Comparison of ENCODE assay signal across 6 cellular contexts in genomic region chr19:1208830-1209229, GRCh38. TPM values are rescaled to one million over a fixed set of nuclear protein-coding genes. Genes with fewer than 3 reads are reported as not detected.
DNase-seq lines count a peak whose midpoint lies in the region; ATAC-seq, FAIRE-seq and TF ChIP-seq lines count a peak whose summit lies in the region.
"Not testable (repeated sequence)": the region's sequence is repeated elsewhere in the genome, so short reads cannot be mapped to it uniquely, and the experiment has no call there.

No MANE protein-coding gene starts in this region.

- 90% methylated on average over 6 of the region's 10 CpGs for WGBS in HepG2 (ENCODE audit: low lambda C conversion rate)

- H3K36me3 Mint-ChIP-seq in CD4-positive, CD25-positive, alpha-beta regulatory T cell: not testable (repeated sequence)
- H3K36me3 Mint-ChIP-seq in activated T-helper 17 cell treated with anti-CD3 and anti-CD28 coated beads, Interleukin-2, amount 50 U/mL, for 72 hours (ENCODE audit: low read depth): peaks cover 56% of the 10 kb centered on the region

- not testable (repeated sequence) for TF ChIP-seq EP300 in HepG2 (IDR thresholded peaks at IDR 0.05; ENCODE audit: low read depth in 2 of 2, low read length in 2 of 2); HepG2 (CRISPR knock-in tag; IDR thresholded peaks at IDR 0.05; ENCODE audit: borderline replicate concordance)

- TF ChIP-seq CTCF in OCI-LY7 (conservative IDR thresholded peaks at IDR 0.05; ENCODE audit: low read length); HepG2 (CRISPR knock-in tag; IDR thresholded peaks at IDR 0.05): not testable (repeated sequence)

- H4K20me1 ChIP-seq in OCI-LY7 (ENCODE audit: insufficient read depth, low read length): peaks cover 12% of the 10 kb centered on the region; the same call in 1 of the 2 replicates
- H4K20me1 ChIP-seq in HepG2 (ENCODE audit: insufficient read depth, low read length): peaks cover 41% of the 10 kb centered on the region

- H3K9me3 Mint-ChIP-seq in CD4-positive, CD25-positive, alpha-beta regulatory T cell; activated T-helper 17 cell treated with anti-CD3 and anti-CD28 coated beads, Interleukin-2, amount 50 U/mL, for 72 hours: not testable (repeated sequence)

- POLR2A ChIA-PET in OCI-LY7 (lab: Charles Lee); HepG2 (lab: Yijun Ruan, JAX): not testable (repeated sequence)

- CTCF ChIA-PET in OCI-LY7 (lab: Charles Lee; ENCODE audit: unreplicated experiment); HepG2 (lab: Yijun Ruan, JAX; ENCODE audit: low intra/inter-chr PET ratio, low total read pairs): not testable (repeated sequence)

- peak overlapping the region; percentile 97; the same call in 1 of the 2 replicates for H3K4me2 ChIP-seq in OCI-LY7 (ENCODE audit: low read length)
- peak overlapping the region; percentile 87 for H3K4me2 ChIP-seq in HepG2 (ENCODE audit: low read depth, low read length)

- TF ChIP-seq POLR2A in HepG2 (IDR thresholded peaks at IDR 0.05; ENCODE audit: insufficient read depth in 1 of 2, low read depth in 2 of 2, low read length in 2 of 2): not testable (repeated sequence)

- not testable (repeated sequence) for H3K27me3 ChIP-seq in CD4-positive, CD25-positive, alpha-beta regulatory T cell (ENCODE audit: control insufficient read depth, insufficient read depth, low read length); HepG2 (ENCODE audit: control insufficient read depth in 1 of 2, insufficient read depth in 2 of 2, low read length in 2 of 2); skeletal muscle tissue (ENCODE audit: control insufficient read depth in 3 of 3, insufficient read depth in 3 of 3, low read length in 3 of 3)

- H3K27ac Mint-ChIP-seq in CD4-positive, CD25-positive, alpha-beta regulatory T cell; activated T-helper 17 cell treated with anti-CD3 and anti-CD28 coated beads, Interleukin-2, amount 50 U/mL, for 72 hours: not testable (repeated sequence)

- not testable (repeated sequence) for H3K27me3 Mint-ChIP-seq in CD4-positive, CD25-positive, alpha-beta regulatory T cell; activated T-helper 17 cell treated with anti-CD3 and anti-CD28 coated beads, Interleukin-2, amount 50 U/mL, for 72 hours

- FAIRE-seq in HepG2 (lab: Jason Lieb, UNC): not testable (repeated sequence)

- H3K27ac ChIP-seq in CD4-positive, CD25-positive, alpha-beta regulatory T cell (ENCODE audit: insufficient read depth, low read length, poor library complexity, severe bottlenecking); OCI-LY7 (ENCODE audit: low read depth, low read length, poor library complexity, severe bottlenecking); HepG2 (ENCODE audit: extremely low read length, insufficient read depth, low read length): not testable (repeated sequence)
- peak overlapping the region; percentile 97 for H3K27ac ChIP-seq in epithelial cell of prostate
- H3K27ac ChIP-seq in skeletal muscle tissue (ENCODE audit: low read depth, low read length): peak overlapping the region; percentile 60

- not testable (repeated sequence) for BruUV-seq in OCI-LY7 (replicated peaks; lab: Mats Ljungman, UMichigan); HepG2 (replicated peaks; lab: Mats Ljungman, UMichigan)

- ATAC-seq in CD4-positive, CD25-positive, alpha-beta regulatory T cell (ENCODE audit: low read depth in 2 of 2); activated T-helper 17 cell treated with anti-CD3 and anti-CD28 coated beads, Interleukin-2, amount 50 U/mL, for 72 hours (replicated peaks); HepG2: not testable (repeated sequence)

- not testable (repeated sequence) for DNase-seq in CD4-positive, CD25-positive, alpha-beta regulatory T cell; OCI-LY7 (ENCODE audit: low spot score); HepG2 (ENCODE audit: low spot score)
- DNase-seq in epithelial cell of prostate (ENCODE audit: low read depth, low spot score): peak; percentile 60

- peaks cover 63% of the 10 kb centered on the region for H3K79me2 ChIP-seq in OCI-LY7 (ENCODE audit: insufficient read depth, low read depth, low read length)
- H3K79me2 ChIP-seq in HepG2 (ENCODE audit: insufficient read depth, low read length): peaks cover 73% of the 10 kb centered on the region

- H3K4me3 Mint-ChIP-seq in CD4-positive, CD25-positive, alpha-beta regulatory T cell: peak overlapping the region; percentile 44 to 63 (median 54)
- peak overlapping the region; percentile 97 for H3K4me3 Mint-ChIP-seq in activated T-helper 17 cell treated with anti-CD3 and anti-CD28 coated beads, Interleukin-2, amount 50 U/mL, for 72 hours

- not testable (repeated sequence) for H3K9me3 ChIP-seq in CD4-positive, CD25-positive, alpha-beta regulatory T cell (ENCODE audit: control insufficient read depth in 2 of 2, low read length in 2 of 2); OCI-LY7 (ENCODE audit: low read length); HepG2 (ENCODE audit: low read length); skeletal muscle tissue (ENCODE audit: control insufficient read depth in 3 of 3, low read length in 3 of 3)

- H3K9me2 ChIP-seq in OCI-LY7 (ENCODE audit: insufficient read depth, low read length): not testable (repeated sequence)

- intact Hi-C loops in OCI-LY7 (cut with micrococcal nuclease; ENCODE audit: unreplicated experiment); HepG2 (cut with micrococcal nuclease; ENCODE audit: unreplicated experiment): not testable (repeated sequence)

- H2AFZ ChIP-seq in OCI-LY7 (ENCODE audit: low read length); HepG2 (ENCODE audit: low read length): not testable (repeated sequence)

- H3K36me3 ChIP-seq in CD4-positive, CD25-positive, alpha-beta regulatory T cell (ENCODE audit: control insufficient read depth, insufficient read depth, low read length); skeletal muscle tissue (ENCODE audit: control insufficient read depth in 3 of 3, insufficient read depth in 3 of 3, low read length in 3 of 3): not testable (repeated sequence)
- peaks cover 58% of the 10 kb centered on the region for H3K36me3 ChIP-seq in OCI-LY7 (ENCODE audit: insufficient read depth, low read length)
- H3K36me3 ChIP-seq in HepG2 (replicated peaks in 1 of 2; ENCODE audit: control insufficient read depth in 1 of 2, insufficient read depth in 2 of 2, low read length in 2 of 2): peaks cover 8 to 20% of the 10 kb centered on the region in 2 experiments; a peak in 4 of 5 replicates

- TF ChIP-seq RAD21 in HepG2 (CRISPR knock-in tag; IDR thresholded peaks at IDR 0.05): not testable (repeated sequence)

- in situ Hi-C loops in HepG2 (cut with HindIII; ENCODE audit: extremely low pct_ligation_motif_present, low pct_unique_long_range_greater_than_20kb): not testable (repeated sequence)

- H3K4me1 ChIP-seq in CD4-positive, CD25-positive, alpha-beta regulatory T cell (ENCODE audit: control insufficient read depth, insufficient read depth, low read length, poor library complexity, severe bottlenecking): peaks cover 66% of the 10 kb centered on the region
- peaks cover 14% of the 10 kb centered on the region for H3K4me1 ChIP-seq in OCI-LY7 (ENCODE audit: insufficient read depth, low read length, poor library complexity, severe bottlenecking)
- H3K4me1 ChIP-seq in HepG2 (ENCODE audit: insufficient read depth, low read length): peaks cover 55% of the 10 kb centered on the region
- peaks cover 51 to 67% (median 62%) of the 10 kb centered on the region in 3 donors for H3K4me1 ChIP-seq in skeletal muscle tissue (ENCODE audit: control insufficient read depth in 3 of 3, insufficient read depth in 3 of 3, low read length in 3 of 3)

- peaks cover 3 to 47% (median 12%) of the 10 kb centered on the region in 4 donors for H3K4me1 Mint-ChIP-seq in CD4-positive, CD25-positive, alpha-beta regulatory T cell
- not testable (repeated sequence) for H3K4me1 Mint-ChIP-seq in activated T-helper 17 cell treated with anti-CD3 and anti-CD28 coated beads, Interleukin-2, amount 50 U/mL, for 72 hours

- H3K4me3 ChIP-seq in CD4-positive, CD25-positive, alpha-beta regulatory T cell (ENCODE audit: low read depth, low read length); OCI-LY7 (ENCODE audit: low read depth, low read length, poor library complexity, severe bottlenecking): not testable (repeated sequence)
- H3K4me3 ChIP-seq in HepG2 (replicated peaks in 1 of 3; ENCODE audit: insufficient read depth in 1 of 3, low read depth in 2 of 3, low read length in 3 of 3) (peak overlapping the region in 2 of 3 experiments; percentile 27 to 42; a peak in 3 of 6 replicates), skeletal muscle tissue (ENCODE audit: low read length in 3 of 3) (peak overlapping the region in 2 of 3 donors; percentile 35 to 36)

- H3K9ac ChIP-seq in HepG2 (ENCODE audit: insufficient read depth, low read depth, low read length): not testable (repeated sequence)
- H3K9ac ChIP-seq in skeletal muscle tissue (ENCODE audit: low read depth in 1 of 3, low read length in 3 of 3): peak overlapping the region in 2 of 3 donors; percentile 23 to 64

RNA-seq across cellular contexts. Expression of gene STK11, which starts 3.3 kb away (rescaled TPM):
- 71.4 TPM for total RNA-seq in CD4-positive, CD25-positive, alpha-beta regulatory T cell
- polyA plus RNA-seq in CD4-positive, CD25-positive, alpha-beta regulatory T cell: 10 to 100 TPM; 11.9 to 23.0 (median 17.4) TPM
- 68.7 and 78.4 TPM in 2 replicates for total RNA-seq in OCI-LY7 (2014; rRNA removed; shearing (Covaris generic))
- 76.5 and 82.2 TPM in 2 replicates for total RNA-seq in OCI-LY7 (2022)
- 10 to 100 TPM; 77.0 to 86.6 TPM for total RNA-seq in activated T-helper 17 cell treated with anti-CD3 and anti-CD28 coated beads, Interleukin-2, amount 50 U/mL, for 72 hours
- 28.4 and 43.6 TPM in 2 replicates for total RNA-seq in HepG2 (2016; rRNA removed; fragmentation: Illumina TruSeq; extraction: Trizol)
- 18.3 and 20.2 TPM in 2 replicates for total RNA-seq in HepG2 (2016; cell fraction: cytosol; rRNA removed; fragmentation: Illumina TruSeq; extraction: Trizol; ENCODE audit: low read depth)
- total RNA-seq in HepG2 (2016; cell fraction: insoluble cytoplasmic fraction; rRNA removed; fragmentation: Illumina TruSeq; extraction: Trizol): 23.3 and 42.4 TPM in 2 replicates
- total RNA-seq in HepG2 (2016; cell fraction: membrane; rRNA removed; fragmentation: Illumina TruSeq; extraction: Trizol): 47.5 and 49.4 TPM in 2 replicates
- total RNA-seq in HepG2 (2016; cell fraction: nucleus; rRNA removed; fragmentation: Illumina TruSeq; extraction: Trizol): 33.1 and 35.0 TPM in 2 replicates
- 27.5 and 40.8 TPM in 2 replicates for polyA plus RNA-seq in HepG2 (2011; rRNA removed)
- 31.3 and 45.7 TPM in 2 replicates for polyA plus RNA-seq in HepG2 (2011; cell fraction: cytosol; rRNA removed)
- polyA plus RNA-seq in HepG2 (2011; cell fraction: nucleus; rRNA removed): 143 and 178 TPM in 2 replicates
- 38.3 and 41.3 TPM in 2 replicates for polyA plus RNA-seq in HepG2 (2012)
- 12.4 and 14.0 TPM in 2 replicates for polyA plus RNA-seq in HepG2 (2016; cell fraction: cytosol; fragmentation: Illumina TruSeq; extraction: Trizol; ENCODE audit: low read depth)
- polyA plus RNA-seq in HepG2 (2016; cell fraction: insoluble cytoplasmic fraction; fragmentation: Illumina TruSeq; extraction: Trizol; ENCODE audit: low read depth): 24.8 and 28.5 TPM in 2 replicates
- polyA plus RNA-seq in HepG2 (2016; cell fraction: membrane; fragmentation: Illumina TruSeq; extraction: Trizol; ENCODE audit: low read depth): 31.5 and 34.3 TPM in 2 replicates
- polyA plus RNA-seq in HepG2 (2016; cell fraction: nucleus; fragmentation: Illumina TruSeq; extraction: Trizol; ENCODE audit: insufficient read depth, low read depth): 76.9 and 78.9 TPM in 2 replicates
- 2.2 and 54.9 TPM in 2 replicates for polyA minus RNA-seq in HepG2 (2011; rRNA and poly(A)+ RNA removed; ENCODE audit: low replicate concordance)
- polyA minus RNA-seq in HepG2 (2011; cell fraction: cytosol; rRNA and poly(A)+ RNA removed): 24.1 and 27.3 TPM in 2 replicates
- 21.8 and 30.2 TPM in 2 replicates for polyA minus RNA-seq in HepG2 (2011; cell fraction: nucleus; rRNA and poly(A)+ RNA removed)
- 51.7 TPM for total RNA-seq in skeletal muscle tissue

RNA-seq across cellular contexts. Expression of gene CBARP, which starts 29.0 kb away (rescaled TPM):
- total RNA-seq in CD4-positive, CD25-positive, alpha-beta regulatory T cell: 0.12 TPM
- not detected for polyA plus RNA-seq in CD4-positive, CD25-positive, alpha-beta regulatory T cell
- total RNA-seq in OCI-LY7 (2014; rRNA removed; shearing (Covaris generic)): 0.09 and 0.33 TPM in 2 replicates
- total RNA-seq in OCI-LY7 (2022) (0.13 and 0.18 TPM in 2 replicates), HepG2 (2016; rRNA removed; fragmentation: Illumina TruSeq; extraction: Trizol) (0.27 and 1.2 TPM in 2 replicates), skeletal muscle tissue (not detected)
- 1 to 10 TPM in 1 of 2 donors, under 1 TPM in 1; 0.77 to 1.4 TPM for total RNA-seq in activated T-helper 17 cell treated with anti-CD3 and anti-CD28 coated beads, Interleukin-2, amount 50 U/mL, for 72 hours
- total RNA-seq in HepG2 (2016; cell fraction: cytosol; rRNA removed; fragmentation: Illumina TruSeq; extraction: Trizol; ENCODE audit: low read depth): 1.1 and 1.3 TPM in 2 replicates
- total RNA-seq in HepG2 (2016; cell fraction: insoluble cytoplasmic fraction; rRNA removed; fragmentation: Illumina TruSeq; extraction: Trizol): 0.82 and 1.8 TPM in 2 replicates
- 1.1 and 1.8 TPM in 2 replicates for total RNA-seq in HepG2 (2016; cell fraction: membrane; rRNA removed; fragmentation: Illumina TruSeq; extraction: Trizol)
- total RNA-seq in HepG2 (2016; cell fraction: nucleus; rRNA removed; fragmentation: Illumina TruSeq; extraction: Trizol): 0.88 and 1.8 TPM in 2 replicates
- 1.4 and 2.8 TPM in 2 replicates for polyA plus RNA-seq in HepG2 (2011; rRNA removed)
- 1.0 and 2.2 TPM in 2 replicates for polyA plus RNA-seq in HepG2 (2011; cell fraction: cytosol; rRNA removed)
- 12.5 TPM in 2 replicates for polyA plus RNA-seq in HepG2 (2011; cell fraction: nucleus; rRNA removed)
- polyA plus RNA-seq in HepG2 (2012): 1.1 and 1.9 TPM in 2 replicates
- 0.58 and 0.73 TPM in 2 replicates for polyA plus RNA-seq in HepG2 (2016; cell fraction: cytosol; fragmentation: Illumina TruSeq; extraction: Trizol; ENCODE audit: low read depth)
- polyA plus RNA-seq in HepG2 (2016; cell fraction: insoluble cytoplasmic fraction; fragmentation: Illumina TruSeq; extraction: Trizol; ENCODE audit: low read depth): 0.82 and 1.5 TPM in 2 replicates
- polyA plus RNA-seq in HepG2 (2016; cell fraction: membrane; fragmentation: Illumina TruSeq; extraction: Trizol; ENCODE audit: low read depth): 2.0 and 2.4 TPM in 2 replicates
- 6.5 and 7.2 TPM in 2 replicates for polyA plus RNA-seq in HepG2 (2016; cell fraction: nucleus; fragmentation: Illumina TruSeq; extraction: Trizol; ENCODE audit: insufficient read depth, low read depth)
- polyA minus RNA-seq in HepG2 (2011; rRNA and poly(A)+ RNA removed; ENCODE audit: low replicate concordance): 0.21 and 2.3 TPM in 2 replicates
- polyA minus RNA-seq in HepG2 (2011; cell fraction: cytosol; rRNA and poly(A)+ RNA removed): 1.3 and 1.7 TPM in 2 replicates
- polyA minus RNA-seq in HepG2 (2011; cell fraction: nucleus; rRNA and poly(A)+ RNA removed): 0.90 and 2.0 TPM in 2 replicates

RNA-seq across cellular contexts. Expression of gene ATP5F1D, which starts 32.7 kb away (rescaled TPM):
- total RNA-seq in CD4-positive, CD25-positive, alpha-beta regulatory T cell: 124 TPM
- 100 to 1,000 TPM; 208 to 236 (median 223) TPM for polyA plus RNA-seq in CD4-positive, CD25-positive, alpha-beta regulatory T cell
- total RNA-seq in OCI-LY7 (2014; rRNA removed; shearing (Covaris generic)): 51.8 and 82.1 TPM in 2 replicates
- total RNA-seq in OCI-LY7 (2022): 207 and 266 TPM in 2 replicates
- total RNA-seq in activated T-helper 17 cell treated with anti-CD3 and anti-CD28 coated beads, Interleukin-2, amount 50 U/mL, for 72 hours: 100 to 1,000 TPM; 148 to 210 TPM
- total RNA-seq in HepG2 (2016; rRNA removed; fragmentation: Illumina TruSeq; extraction: Trizol): 78.7 and 88.0 TPM in 2 replicates
- total RNA-seq in HepG2 (2016; cell fraction: cytosol; rRNA removed; fragmentation: Illumina TruSeq; extraction: Trizol; ENCODE audit: low read depth): 72.7 and 79.4 TPM in 2 replicates
- total RNA-seq in HepG2 (2016; cell fraction: insoluble cytoplasmic fraction; rRNA removed; fragmentation: Illumina TruSeq; extraction: Trizol): 80.1 and 93.1 TPM in 2 replicates
- total RNA-seq in HepG2 (2016; cell fraction: membrane; rRNA removed; fragmentation: Illumina TruSeq; extraction: Trizol): 72.8 and 84.2 TPM in 2 replicates
- 40.6 and 53.8 TPM in 2 replicates for total RNA-seq in HepG2 (2016; cell fraction: nucleus; rRNA removed; fragmentation: Illumina TruSeq; extraction: Trizol)
- 39.4 and 49.3 TPM in 2 replicates for polyA plus RNA-seq in HepG2 (2011; rRNA removed)
- polyA plus RNA-seq in HepG2 (2011; cell fraction: cytosol; rRNA removed): 61.0 and 112 TPM in 2 replicates
- 105 and 111 TPM in 2 replicates for polyA plus RNA-seq in HepG2 (2011; cell fraction: nucleus; rRNA removed)
- polyA plus RNA-seq in HepG2 (2012): 67.0 and 70.9 TPM in 2 replicates
- polyA plus RNA-seq in HepG2 (2016; cell fraction: cytosol; fragmentation: Illumina TruSeq; extraction: Trizol; ENCODE audit: low read depth): 126 and 135 TPM in 2 replicates
- polyA plus RNA-seq in HepG2 (2016; cell fraction: insoluble cytoplasmic fraction; fragmentation: Illumina TruSeq; extraction: Trizol; ENCODE audit: low read depth): 131 and 155 TPM in 2 replicates
- 112 and 121 TPM in 2 replicates for polyA plus RNA-seq in HepG2 (2016; cell fraction: membrane; fragmentation: Illumina TruSeq; extraction: Trizol; ENCODE audit: low read depth)
- polyA plus RNA-seq in HepG2 (2016; cell fraction: nucleus; fragmentation: Illumina TruSeq; extraction: Trizol; ENCODE audit: insufficient read depth, low read depth): 129 and 134 TPM in 2 replicates
- polyA minus RNA-seq in HepG2 (2011; rRNA and poly(A)+ RNA removed; ENCODE audit: low replicate concordance): 60.5 and 86.6 TPM in 2 replicates
- polyA minus RNA-seq in HepG2 (2011; cell fraction: cytosol; rRNA and poly(A)+ RNA removed): 53.6 and 68.0 TPM in 2 replicates
- 14.7 and 18.9 TPM in 2 replicates for polyA minus RNA-seq in HepG2 (2011; cell fraction: nucleus; rRNA and poly(A)+ RNA removed)
- total RNA-seq in skeletal muscle tissue: 24.5 TPM

RNA-seq across cellular contexts. Expression of gene SBNO2, which starts 34.8 kb away (rescaled TPM):
- 139 TPM for total RNA-seq in CD4-positive, CD25-positive, alpha-beta regulatory T cell
- 1 to 10 TPM; 2.0 to 5.1 (median 2.7) TPM for polyA plus RNA-seq in CD4-positive, CD25-positive, alpha-beta regulatory T cell
- 17.6 and 26.6 TPM in 2 replicates for total RNA-seq in OCI-LY7 (2014; rRNA removed; shearing (Covaris generic))
- total RNA-seq in OCI-LY7 (2022) (43.3 and 48.8 TPM in 2 replicates), HepG2 (2016; rRNA removed; fragmentation: Illumina TruSeq; extraction: Trizol) (5.8 and 10.4 TPM in 2 replicates), skeletal muscle tissue (10.4 TPM)
- 100 to 1,000 TPM; 119 to 139 TPM for total RNA-seq in activated T-helper 17 cell treated with anti-CD3 and anti-CD28 coated beads, Interleukin-2, amount 50 U/mL, for 72 hours
- 3.3 and 3.8 TPM in 2 replicates for total RNA-seq in HepG2 (2016; cell fraction: cytosol; rRNA removed; fragmentation: Illumina TruSeq; extraction: Trizol; ENCODE audit: low read depth)
- 6.5 and 12.4 TPM in 2 replicates for total RNA-seq in HepG2 (2016; cell fraction: insoluble cytoplasmic fraction; rRNA removed; fragmentation: Illumina TruSeq; extraction: Trizol)
- 7.7 and 8.1 TPM in 2 replicates for total RNA-seq in HepG2 (2016; cell fraction: membrane; rRNA removed; fragmentation: Illumina TruSeq; extraction: Trizol)
- 10.4 and 12.1 TPM in 2 replicates for total RNA-seq in HepG2 (2016; cell fraction: nucleus; rRNA removed; fragmentation: Illumina TruSeq; extraction: Trizol)
- polyA plus RNA-seq in HepG2 (2011; rRNA removed): 8.6 and 10.8 TPM in 2 replicates
- polyA plus RNA-seq in HepG2 (2011; cell fraction: cytosol; rRNA removed): 4.1 and 8.0 TPM in 2 replicates
- polyA plus RNA-seq in HepG2 (2011; cell fraction: nucleus; rRNA removed): 53.6 and 82.3 TPM in 2 replicates
- polyA plus RNA-seq in HepG2 (2012): 10.8 and 11.3 TPM in 2 replicates
- polyA plus RNA-seq in HepG2 (2016; cell fraction: cytosol; fragmentation: Illumina TruSeq; extraction: Trizol; ENCODE audit: low read depth): 1.0 and 1.1 TPM in 2 replicates
- polyA plus RNA-seq in HepG2 (2016; cell fraction: insoluble cytoplasmic fraction; fragmentation: Illumina TruSeq; extraction: Trizol; ENCODE audit: low read depth): 6.7 and 7.7 TPM in 2 replicates
- 2.8 and 3.4 TPM in 2 replicates for polyA plus RNA-seq in HepG2 (2016; cell fraction: membrane; fragmentation: Illumina TruSeq; extraction: Trizol; ENCODE audit: low read depth)
- 33.1 and 36.3 TPM in 2 replicates for polyA plus RNA-seq in HepG2 (2016; cell fraction: nucleus; fragmentation: Illumina TruSeq; extraction: Trizol; ENCODE audit: insufficient read depth, low read depth)
- 21.5 and 30.2 TPM in 2 replicates for polyA minus RNA-seq in HepG2 (2011; rRNA and poly(A)+ RNA removed; ENCODE audit: low replicate concordance)
- polyA minus RNA-seq in HepG2 (2011; cell fraction: cytosol; rRNA and poly(A)+ RNA removed): 9.8 and 12.0 TPM in 2 replicates
- 13.0 and 13.4 TPM in 2 replicates for polyA minus RNA-seq in HepG2 (2011; cell fraction: nucleus; rRNA and poly(A)+ RNA removed)

RNA-seq across cellular contexts. Expression of gene MIDN, which starts 39.6 kb away (rescaled TPM):
- total RNA-seq in CD4-positive, CD25-positive, alpha-beta regulatory T cell: 126 TPM
- 1 to 10 TPM; 1.4 to 3.4 (median 1.8) TPM for polyA plus RNA-seq in CD4-positive, CD25-positive, alpha-beta regulatory T cell
- 11.7 and 20.3 TPM in 2 replicates for total RNA-seq in OCI-LY7 (2014; rRNA removed; shearing (Covaris generic))
- 70.9 and 75.8 TPM in 2 replicates for total RNA-seq in OCI-LY7 (2022)
- total RNA-seq in activated T-helper 17 cell treated with anti-CD3 and anti-CD28 coated beads, Interleukin-2, amount 50 U/mL, for 72 hours: 10 to 100 TPM; 51.4 to 56.8 TPM
- 8.4 and 10.7 TPM in 2 replicates for total RNA-seq in HepG2 (2016; rRNA removed; fragmentation: Illumina TruSeq; extraction: Trizol)
- 6.5 and 7.9 TPM in 2 replicates for total RNA-seq in HepG2 (2016; cell fraction: cytosol; rRNA removed; fragmentation: Illumina TruSeq; extraction: Trizol; ENCODE audit: low read depth)
- total RNA-seq in HepG2 (2016; cell fraction: insoluble cytoplasmic fraction; rRNA removed; fragmentation: Illumina TruSeq; extraction: Trizol): 8.9 and 11.0 TPM in 2 replicates
- total RNA-seq in HepG2 (2016; cell fraction: membrane; rRNA removed; fragmentation: Illumina TruSeq; extraction: Trizol): 14.1 and 14.8 TPM in 2 replicates
- total RNA-seq in HepG2 (2016; cell fraction: nucleus; rRNA removed; fragmentation: Illumina TruSeq; extraction: Trizol): 17.3 and 19.0 TPM in 2 replicates
- polyA plus RNA-seq in HepG2 (2011; rRNA removed): 18.0 and 19.6 TPM in 2 replicates
- polyA plus RNA-seq in HepG2 (2011; cell fraction: cytosol; rRNA removed): 14.8 and 17.8 TPM in 2 replicates
- 116 and 135 TPM in 2 replicates for polyA plus RNA-seq in HepG2 (2011; cell fraction: nucleus; rRNA removed)
- 27.5 and 28.1 TPM in 2 replicates for polyA plus RNA-seq in HepG2 (2012)
- 2.7 and 3.3 TPM in 2 replicates for polyA plus RNA-seq in HepG2 (2016; cell fraction: cytosol; fragmentation: Illumina TruSeq; extraction: Trizol; ENCODE audit: low read depth)
- 30.9 and 43.0 TPM in 2 replicates for polyA plus RNA-seq in HepG2 (2016; cell fraction: insoluble cytoplasmic fraction; fragmentation: Illumina TruSeq; extraction: Trizol; ENCODE audit: low read depth)
- 10.2 and 10.3 TPM in 2 replicates for polyA plus RNA-seq in HepG2 (2016; cell fraction: membrane; fragmentation: Illumina TruSeq; extraction: Trizol; ENCODE audit: low read depth)
- polyA plus RNA-seq in HepG2 (2016; cell fraction: nucleus; fragmentation: Illumina TruSeq; extraction: Trizol; ENCODE audit: insufficient read depth, low read depth): 76.5 and 77.9 TPM in 2 replicates
- polyA minus RNA-seq in HepG2 (2011; rRNA and poly(A)+ RNA removed; ENCODE audit: low replicate concordance): 14.0 and 39.5 TPM in 2 replicates
- 42.7 and 47.0 TPM in 2 replicates for polyA minus RNA-seq in HepG2 (2011; cell fraction: cytosol; rRNA and poly(A)+ RNA removed)
- polyA minus RNA-seq in HepG2 (2011; cell fraction: nucleus; rRNA and poly(A)+ RNA removed): 36.8 and 48.0 TPM in 2 replicates
- total RNA-seq in skeletal muscle tissue: 5.2 TPM
